ENCODE assay signal across 17 cellular contexts in genomic region chr11:47932544-47932943, GRCh38.
"Had no signal": no experiment of that assay in that cellular context is flagged by ENCODE, and none has a peak within 500 bp of the region (broad histone marks: within the 10 kb centered on the region; RNA-seq: fewer than 3 reads in every experiment).

No MANE protein-coding gene starts in this region.

- H3K9me3 Mint-ChIP-seq: activated CD4-positive, alpha-beta T cell treated with anti-CD3 and anti-CD28 coated beads, Interleukin-2, amount 10 ng/mL, durations not matched to agents 24 days and 14 days; central memory CD8-positive, alpha-beta T cell; effector memory CD8-positive, alpha-beta T cell; natural killer cell had no signal

- H3K4me3 Mint-ChIP-seq: activated CD4-positive, alpha-beta T cell treated with anti-CD3 and anti-CD28 coated beads, Interleukin-2, amount 10 ng/mL, durations not matched to agents 24 days and 14 days; brain; central memory CD8-positive, alpha-beta T cell; effector memory CD8-positive, alpha-beta T cell; natural killer cell had no signal

- ATAC-seq: effector memory CD8-positive, alpha-beta T cell; left lobe of liver; natural killer cell had no signal

- H3K36me3 ChIP-seq: gastroesophageal sphincter, prostate gland, spleen, upper lobe of left lung had no signal

- H3K27me3 ChIP-seq: gastroesophageal sphincter, spleen, upper lobe of left lung had no signal

- H3K4me3 ChIP-seq: gastroesophageal sphincter, prostate gland, spleen, upper lobe of left lung had no signal

- H3K4me1 ChIP-seq: gastroesophageal sphincter, prostate gland had no signal

- H3K27ac Mint-ChIP-seq: activated CD4-positive, alpha-beta T cell treated with anti-CD3 and anti-CD28 coated beads, Interleukin-2, amount 10 ng/mL, durations not matched to agents 24 days and 14 days; brain; effector memory CD8-positive, alpha-beta T cell; natural killer cell had no signal

- H3K27me3 Mint-ChIP-seq: activated CD4-positive, alpha-beta T cell treated with anti-CD3 and anti-CD28 coated beads, Interleukin-2, amount 10 ng/mL, durations not matched to agents 24 days and 14 days; brain had no signal

- DNase-seq: activated CD4-positive, alpha-beta T cell treated with anti-CD3 and anti-CD28 coated beads, Interleukin-2, amount 10 ng/mL, durations not matched to agents 24 days and 14 days; activated naive CD4-positive, alpha-beta T cell treated with Interleukin-2 at 50 U/mL for 16 hours; effector memory CD8-positive, alpha-beta T cell; islet precursor cell; mammary epithelial cell; natural killer cell; stimulated activated CD4-positive, alpha-beta T cell treated with anti-CD3 and anti-CD28 coated beads, Interleukin-1b, Interleukin-23, amount 100 ng/mL, for 48 hours; stimulated activated naive CD4-positive, alpha-beta T cell treated with Interleukin-2 at 50 U/mL for 16 hours; upper lobe of left lung had no signal

- H3K27ac ChIP-seq: epithelial cell of prostate, gastroesophageal sphincter, prostate gland, spleen, upper lobe of left lung, VCaP had no signal

- H3K36me3 Mint-ChIP-seq: brain, natural killer cell had no signal

- H3K9me3 ChIP-seq: gastroesophageal sphincter, prostate gland, spleen, upper lobe of left lung had no signal
